Comparison of ENCODE assay signal across 1 cellular context in genomic region chr16:67184453-67185002, GRCh38.
TF ChIP-seq lines count a peak whose summit lies in the region.

No MANE protein-coding gene starts in this region.

TF ChIP-seq in WTC11, 78 proteins besides CTCF, POLR2A, EP300 and RAD21:
- TF ChIP-seq FOXP1 (CRISPR knock-in tag; IDR thresholded peaks at IDR 0.05; ENCODE audit: borderline replicate concordance) (0 out of 2 replicates have a peak, but pooled peaks have one; percentile 32), ESRRA (CRISPR knock-in tag; IDR thresholded peaks at IDR 0.05; ENCODE audit: borderline replicate concordance) (no peak)
